9 cellular contexts compared by ENCODE assay signal in genomic region chr19:35963514-35963913, GRCh38. TPM values are rescaled to one million over a fixed set of nuclear protein-coding genes. Genes with fewer than 3 reads are reported as not detected.
DNase-seq lines count a peak whose midpoint lies in the region; ATAC-seq and TF ChIP-seq lines count a peak whose summit lies in the region.
"Had no signal": no experiment of that assay in that cellular context is flagged by ENCODE, and none has a peak within 500 bp of the region (broad histone marks: within the 10 kb centered on the region; RNA-seq: fewer than 3 reads in every experiment).

No MANE protein-coding gene starts in this region.

- CTCF ChIA-PET in MCF 10A (lab: Yijun Ruan, JAX), result no interaction called here
- CTCF ChIA-PET in activated CD8-positive, alpha-beta T cell treated with anti-CD3 and anti-CD28 coated beads, Interleukin-2, amount 10 ng/mL, durations not matched to agents 7 days and 5 days (lab: Charles Lee), result interaction anchor here (0.9 kb wide), 1 partner anchor 10 kb away, joined by 3 read pairs; no protein-coding TSS in a partner anchor

- intact Hi-C loops in MCF 10A (cut with micrococcal nuclease), result no loop called here
- intact Hi-C loops in breast epithelium (cut with DNase I; ENCODE audit: low total_unique reads), result no loop called here
- intact Hi-C loops in testis (cut with DNase I; ENCODE audit: low total_unique reads), result no loop called here

- H3K4me3 ChIP-seq in breast epithelium (no peak overlapping the region), iPS DF 6.9 (ENCODE audit: low read length) (no peak overlapping the region), testis (no peak overlapping the region)

- peaks cover 16% of the 10 kb centered on the region for H3K27me3 Mint-ChIP-seq in MCF 10A (ENCODE audit: insufficient read depth, unreplicated experiment)
- peaks cover 18% of the 10 kb centered on the region for H3K27me3 Mint-ChIP-seq in activated CD8-positive, alpha-beta T cell treated with anti-CD3 and anti-CD28 coated beads, Interleukin-2, amount 10 ng/mL, durations not matched to agents 7 days and 5 days (ENCODE audit: low read depth)
- H3K27me3 Mint-ChIP-seq in stimulated activated memory B cell treated with anti-CD40 and anti-IgM and Interleukin-4, amounts not matched to agents 10 μg/mL and 1 μg/mL and 100 μg/mL, for 72 hours, result peaks cover 41% of the 10 kb centered on the region

- TF ChIP-seq POLR2A in breast epithelium (IDR thresholded peaks at IDR 0.05), result no peak
- TF ChIP-seq POLR2A in testis (IDR thresholded peaks at IDR 0.05), result no peak

- ATAC-seq in activated CD8-positive, alpha-beta T cell treated with anti-CD3 and anti-CD28 coated beads, Interleukin-2, amount 10 ng/mL, durations not matched to agents 7 days and 5 days, result peak; percentile 53
- no peak for ATAC-seq in stimulated activated memory B cell treated with anti-CD40 and anti-IgM and Interleukin-4, amounts not matched to agents 10 μg/mL and 1 μg/mL and 100 μg/mL, for 72 hours
- no peak for ATAC-seq in HG03342 (IDR thresholded peaks at IDR 0.05; ENCODE audit: unreplicated experiment)

- H3K36me3 ChIP-seq in breast epithelium (no peaks in the 10 kb centered on the region), iPS DF 6.9 (ENCODE audit: control insufficient read depth, insufficient read depth, low read length) (no peaks in the 10 kb centered on the region), testis (ENCODE audit: low read depth, missing control alignments) (no peaks in the 10 kb centered on the region)

- H3K9me3 ChIP-seq in breast epithelium (no peaks in the 10 kb centered on the region), iPS DF 6.9 (ENCODE audit: control insufficient read depth, insufficient read depth, low read length) (no peaks in the 10 kb centered on the region), testis (no peaks in the 10 kb centered on the region)

- peaks cover 7 to 36% of the 10 kb centered on the region in 2 donors for H3K27me3 ChIP-seq in breast epithelium
- H3K27me3 ChIP-seq in iPS DF 6.9 (ENCODE audit: control insufficient read depth, insufficient read depth, low read length), result peaks cover 12% of the 10 kb centered on the region; the same call in 1 of the 2 replicates
- no peaks in the 10 kb centered on the region for H3K27me3 ChIP-seq in testis

- H3K4me1 ChIP-seq in breast epithelium (no peaks in the 10 kb centered on the region), iPS DF 6.9 (ENCODE audit: control insufficient read depth, insufficient read depth, low read length) (peaks cover 4% of the 10 kb centered on the region; the same call in 1 of the 2 replicates), testis (peaks cover 5% of the 10 kb centered on the region)

- no peaks in the 10 kb centered on the region for H3K36me3 Mint-ChIP-seq in MCF 10A (ENCODE audit: insufficient read depth, unreplicated experiment)
- no peaks in the 10 kb centered on the region for H3K36me3 Mint-ChIP-seq in activated CD8-positive, alpha-beta T cell treated with anti-CD3 and anti-CD28 coated beads, Interleukin-2, amount 10 ng/mL, durations not matched to agents 7 days and 5 days (ENCODE audit: low read depth)
- H3K36me3 Mint-ChIP-seq in stimulated activated memory B cell treated with anti-CD40 and anti-IgM and Interleukin-4, amounts not matched to agents 10 μg/mL and 1 μg/mL and 100 μg/mL, for 72 hours, result no peaks in the 10 kb centered on the region

- H3K9me3 Mint-ChIP-seq in MCF 10A (ENCODE audit: unreplicated experiment), result no peaks in the 10 kb centered on the region
- no peaks in the 10 kb centered on the region for H3K9me3 Mint-ChIP-seq in activated CD8-positive, alpha-beta T cell treated with anti-CD3 and anti-CD28 coated beads, Interleukin-2, amount 10 ng/mL, durations not matched to agents 7 days and 5 days (ENCODE audit: insufficient read depth)
- no peaks in the 10 kb centered on the region for H3K9me3 Mint-ChIP-seq in stimulated activated memory B cell treated with anti-CD40 and anti-IgM and Interleukin-4, amounts not matched to agents 10 μg/mL and 1 μg/mL and 100 μg/mL, for 72 hours

- H3K27ac Mint-ChIP-seq in MCF 10A (ENCODE audit: low read depth, unreplicated experiment), result no peak overlapping the region
- no peak overlapping the region for H3K27ac Mint-ChIP-seq in activated CD8-positive, alpha-beta T cell treated with anti-CD3 and anti-CD28 coated beads, Interleukin-2, amount 10 ng/mL, durations not matched to agents 7 days and 5 days
- H3K27ac Mint-ChIP-seq in stimulated activated memory B cell treated with anti-CD40 and anti-IgM and Interleukin-4, amounts not matched to agents 10 μg/mL and 1 μg/mL and 100 μg/mL, for 72 hours, result no peak overlapping the region

- no peaks in the 10 kb centered on the region for H3K4me1 Mint-ChIP-seq in MCF 10A (ENCODE audit: insufficient read depth, unreplicated experiment)
- H3K4me1 Mint-ChIP-seq in activated CD8-positive, alpha-beta T cell treated with anti-CD3 and anti-CD28 coated beads, Interleukin-2, amount 10 ng/mL, durations not matched to agents 7 days and 5 days (ENCODE audit: low read depth), result peaks cover 17% of the 10 kb centered on the region
- peaks cover 5% of the 10 kb centered on the region for H3K4me1 Mint-ChIP-seq in stimulated activated memory B cell treated with anti-CD40 and anti-IgM and Interleukin-4, amounts not matched to agents 10 μg/mL and 1 μg/mL and 100 μg/mL, for 72 hours

- BruUV-seq in MCF 10A (replicated peaks; lab: Mats Ljungman, UMichigan), result no TSS peak

- WGBS in iPS DF 6.9 (ENCODE audit: insufficient coverage, insufficient read length), result no CpG with 5 or more reads among the region's 9 CpGs
- 4 to 5% methylated on average over 9 of the region's 9 CpGs for WGBS in testis, 2 donors

- TF ChIP-seq CTCF in MCF 10A (IDR thresholded peaks at IDR 0.05; ENCODE audit: unreplicated experiment), result no peak
- no peak for TF ChIP-seq CTCF in breast epithelium (IDR thresholded peaks at IDR 0.05)
- no peak for TF ChIP-seq CTCF in testis (IDR thresholded peaks at IDR 0.05)

- POLR2A ChIA-PET in MCF 10A (lab: Yijun Ruan, JAX), result interaction anchor here (0.8 kb wide), 1 partner anchor 34 kb away, joined by 5 read pairs; no protein-coding TSS in a partner anchor
- POLR2A ChIA-PET in activated CD8-positive, alpha-beta T cell treated with anti-CD3 and anti-CD28 coated beads, Interleukin-2, amount 10 ng/mL, durations not matched to agents 7 days and 5 days (lab: Charles Lee), result interaction anchor here (0.9 kb wide), 1 partner anchor 32 kb away, joined by 4 read pairs; no protein-coding TSS in a partner anchor

- H3K27ac ChIP-seq in breast epithelium, result no peak overlapping the region
- H3K27ac ChIP-seq in iPS DF 6.9 (ENCODE audit: low read length), result no peak overlapping the region
- no peak overlapping the region for H3K27ac ChIP-seq in testis
- H3K27ac ChIP-seq: C4-2B had no signal

- no peak overlapping the region for H3K4me3 Mint-ChIP-seq in MCF 10A (ENCODE audit: unreplicated experiment)
- H3K4me3 Mint-ChIP-seq in activated CD8-positive, alpha-beta T cell treated with anti-CD3 and anti-CD28 coated beads, Interleukin-2, amount 10 ng/mL, durations not matched to agents 7 days and 5 days, result no peak overlapping the region
- H3K4me3 Mint-ChIP-seq in stimulated activated memory B cell treated with anti-CD40 and anti-IgM and Interleukin-4, amounts not matched to agents 10 μg/mL and 1 μg/mL and 100 μg/mL, for 72 hours, result no peak overlapping the region

- DNase-seq in MCF 10A (ENCODE audit: unreplicated experiment), result peak; percentile 36
- no peak for DNase-seq in breast epithelium (ENCODE audit: low spot score in 2 of 2)
- peak; percentile 74 for DNase-seq in activated CD8-positive, alpha-beta T cell treated with anti-CD3 and anti-CD28 coated beads, Interleukin-2, amount 10 ng/mL, durations not matched to agents 7 days and 5 days
- DNase-seq in iPS DF 6.9 (ENCODE audit: low read depth, low spot score), result peak; percentile 52
- DNase-seq in testis, result peak; percentile 62
- no peak for DNase-seq in pons (ENCODE audit: low spot score)

RNA-seq across cellular contexts. Expression of gene LRFN3, which starts 27.3 kb away (rescaled TPM):
- total RNA-seq in MCF 10A (2022) (7.4 and 10.1 TPM in 2 replicates), breast epithelium (1 to 10 TPM; 5.2 to 6.7 (median 5.4) TPM), testis (10 to 100 TPM; 27.6 to 31.7 TPM)
- total RNA-seq in activated CD8-positive, alpha-beta T cell treated with anti-CD3 and anti-CD28 coated beads, Interleukin-2, amount 10 ng/mL, durations not matched to agents 7 days and 5 days, result 10 to 100 TPM in 1 of 2 experiments, 1 to 10 TPM in 1; 9.8 to 10.3 TPM
- polyA plus RNA-seq in testis (ENCODE audit: insufficient read depth, low read depth, low replicate concordance), result 12.7 TPM

RNA-seq across cellular contexts. Expression of gene SDHAF1, which starts 31.5 kb away (rescaled TPM):
- 14.4 and 15.0 TPM in 2 replicates for total RNA-seq in MCF 10A (2022)
- total RNA-seq in breast epithelium, result 10 to 100 TPM; 47.5 to 58.8 (median 48.8) TPM
- total RNA-seq in activated CD8-positive, alpha-beta T cell treated with anti-CD3 and anti-CD28 coated beads, Interleukin-2, amount 10 ng/mL, durations not matched to agents 7 days and 5 days, result 10 to 100 TPM; 20.1 to 21.4 TPM
- 10 to 100 TPM; 40.6 to 55.0 TPM for total RNA-seq in testis
- polyA plus RNA-seq in testis (ENCODE audit: insufficient read depth, low read depth, low replicate concordance), result 13.0 TPM

RNA-seq across cellular contexts. Expression of gene SYNE4, which starts 45.1 kb away (rescaled TPM):
- 0.14 and 0.91 TPM in 2 replicates for total RNA-seq in MCF 10A (2022)
- total RNA-seq in breast epithelium, result 10 to 100 TPM in 1 of 3 donors, 1 to 10 TPM in 1, under 1 TPM in 1; 0.16 to 15.5 (median 9.5) TPM
- total RNA-seq in activated CD8-positive, alpha-beta T cell treated with anti-CD3 and anti-CD28 coated beads, Interleukin-2, amount 10 ng/mL, durations not matched to agents 7 days and 5 days, result 1 to 10 TPM; 1.8 to 2.6 TPM
- 1 to 10 TPM in 1 of 2 donors, under 1 TPM in 1; 0.68 to 1.3 TPM for total RNA-seq in testis
- 1.8 TPM for polyA plus RNA-seq in testis (ENCODE audit: insufficient read depth, low read depth, low replicate concordance)

RNA-seq across cellular contexts. Expression of gene ALKBH6, which starts 50.5 kb away (rescaled TPM):
- total RNA-seq in MCF 10A (2022), result 16.5 and 20.9 TPM in 2 replicates
- 10 to 100 TPM; 18.0 to 23.0 (median 20.3) TPM for total RNA-seq in breast epithelium
- total RNA-seq in activated CD8-positive, alpha-beta T cell treated with anti-CD3 and anti-CD28 coated beads, Interleukin-2, amount 10 ng/mL, durations not matched to agents 7 days and 5 days, result 10 to 100 TPM; 43.3 to 47.2 TPM
- 10 to 100 TPM; 22.8 to 26.3 TPM for total RNA-seq in testis
- polyA plus RNA-seq in testis (ENCODE audit: insufficient read depth, low read depth, low replicate concordance), result 11.9 TPM

RNA-seq across cellular contexts. Expression of gene TYROBP, which starts 55.4 kb away (rescaled TPM):
- total RNA-seq in MCF 10A (2022) (not detected in 2 replicates), breast epithelium (100 to 1,000 TPM in 2 of 3 donors, 10 to 100 TPM in 1; 56.4 to 239 (median 112) TPM), testis (10 to 100 TPM in 1 of 2 donors, 1 to 10 TPM in 1; 2.9 to 21.7 TPM)
- total RNA-seq in activated CD8-positive, alpha-beta T cell treated with anti-CD3 and anti-CD28 coated beads, Interleukin-2, amount 10 ng/mL, durations not matched to agents 7 days and 5 days, result under 1 TPM; 0.52 to 0.71 TPM
- 77.5 TPM for polyA plus RNA-seq in testis (ENCODE audit: insufficient read depth, low read depth, low replicate concordance)

Comparison
In these comparisons a context has a peak if more than half of its experiments do, and no peak if none do; other contexts are left out.
1. DNase-seq: peak in MCF 10A (single experiment), activated CD8-positive, alpha-beta T cell treated with anti-CD3 and anti-CD28 coated beads, Interleukin-2, amount 10 ng/mL, durations not matched to agents 7 days and 5 days (single experiment), iPS DF 6.9 (single experiment) and testis (single experiment); none in breast epithelium (0 of 2) and pons (single experiment).